Comparison of ENCODE assay signal across 1 cellular context in genomic region chr1:239303289-239303688, GRCh38.
TF ChIP-seq lines count a peak whose summit lies in the region.

No MANE protein-coding gene starts in this region.

TF ChIP-seq in HEK293, 187 proteins besides CTCF, POLR2A, EP300 and RAD21 (continued from another document and continues in another):
- TF ChIP-seq ZBTB26 (tag by site-specific recombination; optimal IDR thresholded peaks at IDR 0.05) = no peak
- TF ChIP-seq KLF9 (tag by site-specific recombination; IDR thresholded peaks at IDR 0.05; ENCODE audit: low read depth) = no peak
- TF ChIP-seq ZNF114 (tag by site-specific recombination; IDR thresholded peaks at IDR 0.05) = no peak
- no peak for TF ChIP-seq ZNF704 (tag by site-specific recombination; IDR thresholded peaks at IDR 0.05)
- TF ChIP-seq PRDM10 (tag by site-specific recombination; IDR thresholded peaks at IDR 0.05) = no peak
- no peak for TF ChIP-seq ZNF214 (tag by site-specific recombination; IDR thresholded peaks at IDR 0.05; ENCODE audit: borderline replicate concordance)
- TF ChIP-seq FEZF1 (tag by site-specific recombination; IDR thresholded peaks at IDR 0.05) = no peak
- no peak for TF ChIP-seq KLF16 (tag by site-specific recombination; IDR thresholded peaks at IDR 0.05)
- TF ChIP-seq ZSCAN30 (tag by site-specific recombination; IDR thresholded peaks at IDR 0.05) = no peak
- no peak for TF ChIP-seq SALL2 (tag by site-specific recombination; IDR thresholded peaks at IDR 0.05; ENCODE audit: borderline replicate concordance)
- TF ChIP-seq SCRT2 (tag by site-specific recombination; IDR thresholded peaks at IDR 0.05) = no peak
- TF ChIP-seq HOXC10 (CRISPR knock-in tag; IDR thresholded peaks at IDR 0.05) = no peak
- no peak for TF ChIP-seq ZNF146 (tag by site-specific recombination; IDR thresholded peaks at IDR 0.05)
- no peak for TF ChIP-seq RBAK (tag by site-specific recombination; IDR thresholded peaks at IDR 0.05)
- no peak for TF ChIP-seq ZNF596 (tag by site-specific recombination; IDR thresholded peaks at IDR 0.05)
- no peak for TF ChIP-seq PRDM4 (tag by site-specific recombination; IDR thresholded peaks at IDR 0.05)
- 0 out of 2 replicates have a peak, but pooled peaks have one; percentile 32 for TF ChIP-seq ZNF354C (tag by site-specific recombination; IDR thresholded peaks at IDR 0.05; ENCODE audit: borderline replicate concordance, low read depth)
- TF ChIP-seq ZNF843 (tag by site-specific recombination; IDR thresholded peaks at IDR 0.05) = no peak
- TF ChIP-seq ELK4 (IDR thresholded peaks at IDR 0.05; ENCODE audit: borderline replicate concordance, low read depth, low read length) = no peak
- TF ChIP-seq MEIS1 (CRISPR knock-in tag; IDR thresholded peaks at IDR 0.05; ENCODE audit: borderline replicate concordance) = no peak
- no peak for TF ChIP-seq ZNF768 (tag by site-specific recombination; IDR thresholded peaks at IDR 0.05)
- no peak for TF ChIP-seq BCL11A (tag by site-specific recombination; IDR thresholded peaks at IDR 0.05; ENCODE audit: low read depth)
- no peak for TF ChIP-seq ZNF26 (tag by site-specific recombination; IDR thresholded peaks at IDR 0.05)
- peak; percentile 88 for TF ChIP-seq ZNF426 (tag by site-specific recombination; IDR thresholded peaks at IDR 0.05)
- no peak for TF ChIP-seq ZNF350 (tag by site-specific recombination; IDR thresholded peaks at IDR 0.05)
- no peak for TF ChIP-seq PRDM6 (tag by site-specific recombination; IDR thresholded peaks at IDR 0.05)
- TF ChIP-seq ZFP37 (tag by site-specific recombination; IDR thresholded peaks at IDR 0.05) = no peak
- TF ChIP-seq ZNF791 (tag by site-specific recombination; IDR thresholded peaks at IDR 0.05) = no peak
- no peak for TF ChIP-seq GLIS2 (tag by site-specific recombination; IDR thresholded peaks at IDR 0.05)
- no peak for TF ChIP-seq ZNF175 (tag by site-specific recombination; IDR thresholded peaks at IDR 0.05)
- peak; percentile 82 for TF ChIP-seq ZNF433 (tag by site-specific recombination; IDR thresholded peaks at IDR 0.05; ENCODE audit: low read depth)
- TF ChIP-seq ZNF76 (tag by site-specific recombination; IDR thresholded peaks at IDR 0.05; ENCODE audit: borderline replicate concordance, low read depth) = no peak
- peak; percentile 27; the same call in 1 of the 2 replicates for TF ChIP-seq GLI2 (tag by site-specific recombination; IDR thresholded peaks at IDR 0.05; ENCODE audit: borderline replicate concordance, low read depth)
- no peak for TF ChIP-seq ZSCAN4 (tag by site-specific recombination; IDR thresholded peaks at IDR 0.05)
- no peak for TF ChIP-seq ZNF561 (tag by site-specific recombination; IDR thresholded peaks at IDR 0.05; ENCODE audit: borderline replicate concordance)
- TF ChIP-seq ZNF174 (tag by site-specific recombination; IDR thresholded peaks at IDR 0.05) = no peak
- TF ChIP-seq KLF8 (tag by site-specific recombination; IDR thresholded peaks at IDR 0.05) = no peak
- TF ChIP-seq GFI1B (tag by site-specific recombination; IDR thresholded peaks at IDR 0.05) = no peak
- no peak for TF ChIP-seq ZNF366 (tag by site-specific recombination; conservative IDR thresholded peaks at IDR 0.05)
- TF ChIP-seq ZNF473 (tag by site-specific recombination; IDR thresholded peaks at IDR 0.05) = no peak
- no peak for TF ChIP-seq ZNF10 (tag by site-specific recombination; IDR thresholded peaks at IDR 0.05)
- TF ChIP-seq ZBTB7A (tag by site-specific recombination; IDR thresholded peaks at IDR 0.05; ENCODE audit: low read depth) = no peak
- TF ChIP-seq ZNF792 (tag by site-specific recombination; IDR thresholded peaks at IDR 0.05) = no peak
- TF ChIP-seq ZNF155 (tag by site-specific recombination; IDR thresholded peaks at IDR 0.05) = no peak
- TF ChIP-seq ZNF513 (tag by site-specific recombination; IDR thresholded peaks at IDR 0.05) = no peak
- TF ChIP-seq ZFHX2 (tag by site-specific recombination; conservative IDR thresholded peaks at IDR 0.05) = no peak
- TF ChIP-seq ZNF18 (tag by site-specific recombination; IDR thresholded peaks at IDR 0.05) = no peak
- TF ChIP-seq ZNF16 (tag by site-specific recombination; IDR thresholded peaks at IDR 0.05; ENCODE audit: low read depth) = no peak
- TF ChIP-seq MZF1 (tag by site-specific recombination; IDR thresholded peaks at IDR 0.05; ENCODE audit: borderline replicate concordance) = no peak; the same call in 1 of the 2 replicates
- TF ChIP-seq ZNF558 (tag by site-specific recombination; IDR thresholded peaks at IDR 0.05) = 0 out of 2 replicates have a peak, but pooled peaks have one; percentile 49
- no peak for TF ChIP-seq ZNF600 (tag by site-specific recombination; IDR thresholded peaks at IDR 0.05)
